16 cellular contexts compared by ENCODE assay signal in the genomic region with DNA sequence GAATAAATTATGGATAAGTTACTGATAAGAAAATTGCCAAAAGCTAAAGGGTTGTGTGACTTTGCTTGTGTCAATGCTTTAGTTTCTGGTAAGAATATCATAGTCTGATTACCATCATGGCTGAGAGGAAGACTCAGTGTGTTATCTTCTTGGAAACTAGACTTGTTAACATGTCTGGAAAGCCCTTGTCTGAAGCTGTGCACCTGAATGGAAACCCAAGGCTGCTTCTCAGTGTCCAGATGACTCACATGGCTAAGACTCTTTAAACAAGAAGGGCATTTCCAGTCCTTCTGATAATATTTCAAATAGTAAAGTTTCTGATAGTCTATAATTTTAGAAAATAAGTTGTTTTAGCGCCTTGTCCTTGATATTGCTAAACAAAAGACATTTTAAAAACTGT.
"Had no signal": no experiment of that assay in that cellular context is flagged by ENCODE, and none has a peak within 500 bp of the region (broad histone marks: within the 10 kb centered on the region; RNA-seq: fewer than 3 reads in every experiment).

No MANE protein-coding gene starts in this region.

- H3K4me1 ChIP-seq: esophagus muscularis mucosa, gastrocnemius medialis, parathyroid adenoma, prostate gland, right lobe of liver, tibial artery, upper lobe of right lung had no signal

- DNase-seq: effector memory CD4-positive, alpha-beta T cell; gastrocnemius medialis; immature natural killer cell; naive thymus-derived CD4-positive, alpha-beta T cell; nephron progenitor cell; right lobe of liver; stimulated activated CD4-positive, alpha-beta T cell treated with anti-CD3 and anti-CD28 coated beads, Interleukin-4, amount 100 ng/mL, for 1 hour; stimulated activated CD8-positive, alpha-beta memory T cell treated with anti-CD3 and anti-CD28 coated beads, Interleukin-4, amount 100 ng/mL, for 48 hours; tibial artery; upper lobe of right lung had no signal

- H3K27me3 ChIP-seq: esophagus muscularis mucosa, gastrocnemius medialis, right lobe of liver, tibial artery, upper lobe of right lung had no signal

- H3K4me1 Mint-ChIP-seq: immature natural killer cell; naive thymus-derived CD4-positive, alpha-beta T cell; nephron progenitor cell; stimulated activated memory B cell treated with anti-CD40 and anti-IgM and Interleukin-4, amounts not matched to agents 10 μg/mL and 1 μg/mL and 100 μg/mL, for 72 hours had no signal

- H3K27ac Mint-ChIP-seq: immature natural killer cell; naive thymus-derived CD4-positive, alpha-beta T cell; nephron progenitor cell; stimulated activated memory B cell treated with anti-CD40 and anti-IgM and Interleukin-4, amounts not matched to agents 10 μg/mL and 1 μg/mL and 100 μg/mL, for 72 hours; stimulated activated naive CD8-positive, alpha-beta T cell treated with anti-CD3 and anti-CD28 coated beads, Interleukin-15, Interleukin-2, amounts not matched to agents 100 ng/mL and 50 ng/mL, for 24 hours had no signal

- H3K36me3 Mint-ChIP-seq: immature natural killer cell; naive thymus-derived CD4-positive, alpha-beta T cell; stimulated activated memory B cell treated with anti-CD40 and anti-IgM and Interleukin-4, amounts not matched to agents 10 μg/mL and 1 μg/mL and 100 μg/mL, for 72 hours had no signal

- H3K4me3 ChIP-seq: esophagus muscularis mucosa, gastrocnemius medialis, prostate gland, right lobe of liver, tibial artery, upper lobe of right lung had no signal

- H3K9me3 Mint-ChIP-seq: nephron progenitor cell; stimulated activated memory B cell treated with anti-CD40 and anti-IgM and Interleukin-4, amounts not matched to agents 10 μg/mL and 1 μg/mL and 100 μg/mL, for 72 hours had no signal

- H3K27ac ChIP-seq: epithelial cell of prostate, esophagus muscularis mucosa, gastrocnemius medialis, parathyroid adenoma, prostate gland, right lobe of liver, tibial artery, upper lobe of right lung had no signal

- H3K36me3 ChIP-seq: esophagus muscularis mucosa, gastrocnemius medialis, prostate gland, right lobe of liver, tibial artery, upper lobe of right lung had no signal

- H3K9me3 ChIP-seq: esophagus muscularis mucosa, gastrocnemius medialis, prostate gland, right lobe of liver, tibial artery, upper lobe of right lung had no signal

- H3K27me3 Mint-ChIP-seq: naive thymus-derived CD4-positive, alpha-beta T cell; stimulated activated memory B cell treated with anti-CD40 and anti-IgM and Interleukin-4, amounts not matched to agents 10 μg/mL and 1 μg/mL and 100 μg/mL, for 72 hours; stimulated activated naive CD8-positive, alpha-beta T cell treated with anti-CD3 and anti-CD28 coated beads, Interleukin-15, Interleukin-2, amounts not matched to agents 100 ng/mL and 50 ng/mL, for 24 hours had no signal

- ATAC-seq: gastrocnemius medialis; naive thymus-derived CD4-positive, alpha-beta T cell; right lobe of liver; stimulated activated memory B cell treated with anti-CD40 and anti-IgM and Interleukin-4, amounts not matched to agents 10 μg/mL and 1 μg/mL and 100 μg/mL, for 72 hours; upper lobe of right lung had no signal

- H3K4me3 Mint-ChIP-seq: immature natural killer cell; naive thymus-derived CD4-positive, alpha-beta T cell; nephron progenitor cell; stimulated activated memory B cell treated with anti-CD40 and anti-IgM and Interleukin-4, amounts not matched to agents 10 μg/mL and 1 μg/mL and 100 μg/mL, for 72 hours; stimulated activated naive CD8-positive, alpha-beta T cell treated with anti-CD3 and anti-CD28 coated beads, Interleukin-15, Interleukin-2, amounts not matched to agents 100 ng/mL and 50 ng/mL, for 24 hours had no signal
